In genomic region chr1:182617075-182617429, GRCh38 we compare ENCODE assay signal across 10 cellular contexts. TPM values are rescaled to one million over a fixed set of nuclear protein-coding genes. Genes with fewer than 3 reads are reported as not detected.
A peak's percentile ranks its signal among the peaks of the same experiment; 100 is the strongest.
DNase-seq lines count a peak whose midpoint lies in the region; ATAC-seq lines count a peak whose summit lies in the region.
"Had no signal": no experiment of that assay in that cellular context is flagged by ENCODE, and none has a peak within 500 bp of the region (broad histone marks: within the 10 kb centered on the region; RNA-seq: fewer than 3 reads in every experiment).

No MANE protein-coding gene starts in this region.

- H3K4me1 Mint-ChIP-seq in effector memory CD8-positive, alpha-beta T cell (ENCODE audit: low read depth in 2 of 2) = peaks cover 31 to 35% of the 10 kb centered on the region in 2 donors
- H3K4me1 Mint-ChIP-seq in stimulated activated naive CD8-positive, alpha-beta T cell treated with anti-CD3 and anti-CD28 coated beads, Interleukin-15, amount 100 ng/mL, for 72 hours = peaks cover 90% of the 10 kb centered on the region

- H3K36me3 Mint-ChIP-seq in activated naive CD4-positive, alpha-beta T cell treated with anti-CD3 and anti-CD28 coated beads, Interleukin-2, amount 50 U/mL, for 72 hours = peaks cover 5 to 16% of the 10 kb centered on the region in 2 donors
- peaks cover 36% of the 10 kb centered on the region for H3K36me3 Mint-ChIP-seq in effector memory CD8-positive, alpha-beta T cell (ENCODE audit: insufficient read depth)

- no peak for ATAC-seq in activated naive CD4-positive, alpha-beta T cell treated with anti-CD3 and anti-CD28 coated beads, Interleukin-2, amount 50 U/mL, for 72 hours
- ATAC-seq in effector memory CD8-positive, alpha-beta T cell (replicated peaks) = no peak
- no peak for ATAC-seq in stimulated activated naive CD8-positive, alpha-beta T cell treated with anti-CD3 and anti-CD28 coated beads, Interleukin-15, amount 100 ng/mL, for 72 hours
- ATAC-seq in HG02571 (IDR thresholded peaks at IDR 0.05; ENCODE audit: unreplicated experiment) (no peak), HG02642 (IDR thresholded peaks at IDR 0.05; ENCODE audit: poor library complexity, unreplicated experiment) (no peak), GM21367 (IDR thresholded peaks at IDR 0.05; ENCODE audit: unreplicated experiment) (no peak)

- H3K27me3 Mint-ChIP-seq in effector memory CD8-positive, alpha-beta T cell = peaks cover 56 to 82% of the 10 kb centered on the region in 2 donors
- H3K27me3 Mint-ChIP-seq in stimulated activated naive CD8-positive, alpha-beta T cell treated with anti-CD3 and anti-CD28 coated beads, Interleukin-15, amount 100 ng/mL, for 72 hours = peaks cover 40% of the 10 kb centered on the region

- peak overlapping the region; percentile 70 to 77 for H3K4me3 Mint-ChIP-seq in effector memory CD8-positive, alpha-beta T cell
- peak overlapping the region; percentile 85 to 86 for H3K4me3 Mint-ChIP-seq in stimulated activated naive CD8-positive, alpha-beta T cell treated with anti-CD3 and anti-CD28 coated beads, Interleukin-15, amount 100 ng/mL, for 72 hours

- peak overlapping the region; percentile 23 to 99 for H3K27ac Mint-ChIP-seq in activated naive CD4-positive, alpha-beta T cell treated with anti-CD3 and anti-CD28 coated beads, Interleukin-2, amount 50 U/mL, for 72 hours
- peak overlapping the region; percentile 84 to 93 for H3K27ac Mint-ChIP-seq in effector memory CD8-positive, alpha-beta T cell
- H3K27ac Mint-ChIP-seq in stimulated activated naive CD8-positive, alpha-beta T cell treated with anti-CD3 and anti-CD28 coated beads, Interleukin-15, amount 100 ng/mL, for 72 hours = peak overlapping the region; percentile 99 to 100

- H3K9me3 Mint-ChIP-seq in activated naive CD4-positive, alpha-beta T cell treated with anti-CD3 and anti-CD28 coated beads, Interleukin-2, amount 50 U/mL, for 72 hours = peaks cover 4 to 5% of the 10 kb centered on the region in 2 donors
- H3K9me3 Mint-ChIP-seq in effector memory CD8-positive, alpha-beta T cell = peaks cover 2 to 11% of the 10 kb centered on the region in 2 donors
- peaks cover 10 to 19% of the 10 kb centered on the region in 2 donors for H3K9me3 Mint-ChIP-seq in stimulated activated naive CD8-positive, alpha-beta T cell treated with anti-CD3 and anti-CD28 coated beads, Interleukin-15, amount 100 ng/mL, for 72 hours

- DNase-seq in activated naive CD4-positive, alpha-beta T cell treated with anti-CD3 and anti-CD28 coated beads, Interleukin-2, amount 50 U/mL, for 72 hours (ENCODE audit: low spot score in 2 of 2) = no peak
- DNase-seq in activated naive CD4-positive, alpha-beta T cell treated with anti-CD3 and anti-CD28 coated beads, Interleukin-2, amount 50 U/mL, for 16 hours = no peak
- DNase-seq in NCI-H345 treated with DMSO at 0.1 percent for 48 hours (lab: John Stamatoyannopoulos, UW; ENCODE audit: unreplicated experiment) = peak; percentile 47
- no peak for DNase-seq in effector memory CD8-positive, alpha-beta T cell
- DNase-seq in stimulated activated naive CD8-positive, alpha-beta T cell treated with anti-CD3 and anti-CD28 coated beads, Interleukin-15, amount 100 ng/mL, for 72 hours = no peak
- DNase-seq: activated CD4-positive, alpha-beta T cell treated with anti-CD3 and anti-CD28 coated beads for 48 hours; RPMI8226 had no signal

RNA-seq across cellular contexts. Expression of gene RGS16, which starts 12.9 kb away (rescaled TPM):
- total RNA-seq in activated naive CD4-positive, alpha-beta T cell treated with anti-CD3 and anti-CD28 coated beads, Interleukin-2, amount 50 U/mL, for 72 hours = 10 to 100 TPM; 36.0 to 64.5 TPM

RNA-seq across cellular contexts. Expression of gene RNASEL, which starts 28.0 kb away (rescaled TPM):
- 1 to 10 TPM; 3.6 to 5.2 TPM for total RNA-seq in activated naive CD4-positive, alpha-beta T cell treated with anti-CD3 and anti-CD28 coated beads, Interleukin-2, amount 50 U/mL, for 72 hours
